ENCODE assay signal across 16 cellular contexts in the genomic region with DNA sequence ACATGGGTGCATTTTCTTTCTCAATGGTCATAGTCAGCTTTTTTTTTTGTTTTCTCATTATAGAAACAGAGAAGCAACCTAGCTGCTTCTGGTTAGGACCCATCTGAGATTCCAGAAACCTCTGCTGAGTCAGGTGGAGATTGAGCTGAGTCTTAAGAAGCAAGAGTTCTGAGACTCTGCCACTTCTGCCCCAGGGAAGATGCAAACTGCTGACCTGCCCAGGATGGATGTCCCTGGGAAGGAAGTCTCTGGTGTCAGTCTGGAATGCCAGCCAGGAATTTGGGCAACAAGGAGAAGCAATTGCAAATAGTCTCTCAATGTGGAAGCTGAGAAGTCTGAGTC.
A peak's percentile ranks its signal among the peaks of the same experiment; 100 is the strongest.
DNase-seq lines count a peak whose midpoint lies in the region; ATAC-seq and TF ChIP-seq lines count a peak whose summit lies in the region.
"Had no signal": no experiment of that assay in that cellular context is flagged by ENCODE, and none has a peak within 500 bp of the region (broad histone marks: within the 10 kb centered on the region; RNA-seq: fewer than 3 reads in every experiment).

No MANE protein-coding gene starts in this region.

- H3K27me3 ChIP-seq in NT2/D1 (ENCODE audit: insufficient read depth, insufficient read length) (no peaks in the 10 kb centered on the region), parathyroid adenoma (ENCODE audit: control insufficient read depth, insufficient read depth, low read length) (no peaks in the 10 kb centered on the region)

- H3K4me1 ChIP-seq in NT2/D1 (ENCODE audit: insufficient read depth, insufficient read length) (peaks cover 3% of the 10 kb centered on the region), parathyroid adenoma (peaks cover 12% of the 10 kb centered on the region)

- H3K4me3 ChIP-seq in NT2/D1 (ENCODE audit: insufficient read length, low read depth) (no peak overlapping the region), parathyroid adenoma (ENCODE audit: low read depth, low read length) (no peak overlapping the region)

- TF ChIP-seq CTCF in parathyroid adenoma (IDR thresholded peaks at IDR 0.05), result no peak

- H3K9me3 ChIP-seq in NT2/D1 (ENCODE audit: insufficient read depth, low read length) (no peaks in the 10 kb centered on the region), parathyroid adenoma (ENCODE audit: control insufficient read depth, low read length) (no peaks in the 10 kb centered on the region)

- peak overlapping the region; percentile 53 for H2AFZ ChIP-seq in parathyroid adenoma

- DNase-seq in NT2/D1 (ENCODE audit: low read depth, low spot score) (peak; percentile 15), DMS153 (lab: John Stamatoyannopoulos, UW) (no peak), T-helper 2 cell (no peak), 8988T (no peak)
- DNase-seq: activated naive CD8-positive, alpha-beta T cell treated with anti-CD3 and anti-CD28 coated beads for 36 hours; C1 segment of cervical spinal cord; cerebellar nuclear complex; head of caudate nucleus; MV-4-11; OCI-M1; SW 1271 had no signal

- no peaks in the 10 kb centered on the region for H3K79me2 ChIP-seq in parathyroid adenoma

- ATAC-seq in GM19023 (IDR thresholded peaks at IDR 0.05; ENCODE audit: unreplicated experiment), result peak; percentile 64
- ATAC-seq in HG02642 (IDR thresholded peaks at IDR 0.05; ENCODE audit: poor library complexity, unreplicated experiment), result peak; percentile 40
- ATAC-seq in HG02840 (IDR thresholded peaks at IDR 0.05; ENCODE audit: low FRiP score, unreplicated experiment), result no peak
- ATAC-seq: activated CD4-positive, CD25-positive, alpha-beta regulatory T cell treated with anti-CD3 and anti-CD28 coated beads, Interleukin-2, amount 50 U/mL, for 24 hours had no signal

- H3K27ac ChIP-seq in parathyroid adenoma, result no peak overlapping the region

- H3K4me2 ChIP-seq in parathyroid adenoma (ENCODE audit: low read length), result no peak overlapping the region

- H3K9ac ChIP-seq in NT2/D1 (ENCODE audit: insufficient read length, low read depth), result no peak overlapping the region
- H3K9ac ChIP-seq in parathyroid adenoma, result no peak overlapping the region

- no peaks in the 10 kb centered on the region for H3K36me3 ChIP-seq in NT2/D1 (ENCODE audit: insufficient read depth, insufficient read length, low read length)
- H3K36me3 ChIP-seq in parathyroid adenoma (ENCODE audit: control insufficient read depth, insufficient read depth, low read length), result no peaks in the 10 kb centered on the region
